In the genomic region with DNA sequence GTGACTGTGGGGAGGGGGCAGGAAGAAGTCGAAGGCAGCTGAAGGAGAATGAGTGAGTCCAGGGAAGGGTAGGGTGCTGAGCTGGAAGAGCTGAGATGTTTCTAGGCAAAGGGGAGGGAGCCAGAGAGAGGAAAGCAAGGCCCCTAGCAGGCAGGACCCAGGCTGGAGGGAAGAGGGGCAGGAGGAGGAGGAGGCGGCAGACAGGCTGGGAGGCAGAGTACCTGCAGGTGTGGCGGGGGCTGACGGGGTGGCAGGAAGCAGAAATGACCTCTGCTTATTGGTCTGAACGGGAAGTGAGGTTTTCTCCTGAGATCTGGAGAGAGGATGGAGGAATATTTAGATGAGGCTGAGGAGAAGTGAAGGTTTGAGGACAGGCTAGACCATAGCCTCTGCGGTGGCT, we compare ENCODE assay signal across 33 cellular contexts. TPM values are rescaled to one million over a fixed set of nuclear protein-coding genes. Genes with fewer than 3 reads are reported as not detected.
"Had no signal": no experiment of that assay in that cellular context is flagged by ENCODE, and none has a peak within 500 bp of the region (broad histone marks: within the 10 kb centered on the region; RNA-seq: fewer than 3 reads in every experiment).

No MANE protein-coding gene starts in this region.

- H3K4me2 ChIP-seq: hepatocyte, smooth muscle cell had no signal

- H3K27me3 ChIP-seq: heart left ventricle, right atrium auricular region, suprapubic skin, transverse colon, vagina had no signal

- H3K36me3 Mint-ChIP-seq: mesothelial cell of epicardium; natural killer cell treated with Interleukin-12 subunit alpha and Interleukin-12 subunit beta and Interleukin-15 and Interleukin-18, amount 100 ng/mL, for 72 hours had no signal

- H3K9me3 ChIP-seq: esophagus muscularis mucosa, gastroesophageal sphincter, heart left ventricle, mucosa of descending colon, neutrophil, prostate gland, right atrium auricular region, suprapubic skin, transverse colon, upper lobe of right lung, vagina had no signal

- H3K79me2 ChIP-seq: hepatocyte, parathyroid adenoma had no signal

- DNase-seq: dermis blood vessel endothelial cell; effector memory CD4-positive, alpha-beta T cell; foreskin keratinocyte; heart left ventricle; kidney; naive B cell; stimulated activated CD4-positive, alpha-beta T cell treated with anti-CD3 and anti-CD28 coated beads, Interleukin-12 subunit alpha, Interleukin-12 subunit beta, amount 100 ng/mL, for 4 hours; stimulated activated CD4-positive, alpha-beta T cell treated with anti-CD3 and anti-CD28 coated beads, Interleukin-1b, Interleukin-23, amount 100 ng/mL, for 48 hours; stimulated activated CD4-positive, alpha-beta T cell treated with anti-CD3 and anti-CD28 coated beads, Interleukin-4, amount 100 ng/mL, for 1 hour; stimulated activated CD8-positive, alpha-beta memory T cell treated with anti-CD3 and anti-CD28 coated beads, Interleukin-4, amount 100 ng/mL, for 48 hours; transverse colon; upper lobe of right lung had no signal

- H3K27ac ChIP-seq: coronary artery, esophagus muscularis mucosa, foreskin keratinocyte, gastroesophageal sphincter, heart left ventricle, hepatocyte, neutrophil, parathyroid adenoma, prostate gland, right atrium auricular region, suprapubic skin, transverse colon, upper lobe of right lung, vagina had no signal

- H2AFZ ChIP-seq: hepatocyte, parathyroid adenoma had no signal

- H3K9me3 Mint-ChIP-seq: memory B cell; natural killer cell treated with Interleukin-12 subunit alpha and Interleukin-12 subunit beta and Interleukin-15 and Interleukin-18, amount 100 ng/mL, for 72 hours; neural crest cell; stimulated activated naive CD8-positive, alpha-beta T cell treated with anti-CD3 and anti-CD28 coated beads, Interleukin-15, Interleukin-2, amounts not matched to agents 100 ng/mL and 50 ng/mL, for 24 hours had no signal

- H3K4me1 Mint-ChIP-seq: memory B cell, naive B cell had no signal

- H3K4me3 Mint-ChIP-seq: memory B cell; mesothelial cell of epicardium; naive B cell; natural killer cell treated with Interleukin-12 subunit alpha and Interleukin-12 subunit beta and Interleukin-15 and Interleukin-18, amount 100 ng/mL, for 72 hours; neural crest cell; stimulated activated naive CD8-positive, alpha-beta T cell treated with anti-CD3 and anti-CD28 coated beads, Interleukin-15, Interleukin-2, amounts not matched to agents 100 ng/mL and 50 ng/mL, for 24 hours had no signal

- H3K4me1 ChIP-seq: esophagus muscularis mucosa, foreskin keratinocyte, gastroesophageal sphincter, parathyroid adenoma, prostate gland, right atrium auricular region, suprapubic skin, transverse colon, upper lobe of right lung, vagina had no signal

- H3K4me3 ChIP-seq: coronary artery, esophagus muscularis mucosa, gastroesophageal sphincter, heart left ventricle, hepatocyte, lung, mucosa of descending colon, prostate gland, right atrium auricular region, smooth muscle cell, suprapubic skin, transverse colon, upper lobe of right lung, vagina had no signal

- H3K9ac ChIP-seq: parathyroid adenoma had no signal

- H3K36me3 ChIP-seq: esophagus muscularis mucosa, gastroesophageal sphincter, heart left ventricle, neutrophil, prostate gland, right atrium auricular region, suprapubic skin, transverse colon, upper lobe of right lung, vagina had no signal

- FAIRE-seq: endothelial cell of umbilical vein, kidney had no signal

- ATAC-seq: foreskin keratinocyte, gastroesophageal sphincter, heart left ventricle, left lobe of liver, mucosa of descending colon, sciatic nerve, upper lobe of right lung had no signal

- H3K27ac Mint-ChIP-seq: memory B cell; mesothelial cell of epicardium; naive B cell; natural killer cell treated with Interleukin-12 subunit alpha and Interleukin-12 subunit beta and Interleukin-15 and Interleukin-18, amount 100 ng/mL, for 72 hours; stimulated activated naive CD8-positive, alpha-beta T cell treated with anti-CD3 and anti-CD28 coated beads, Interleukin-15, Interleukin-2, amounts not matched to agents 100 ng/mL and 50 ng/mL, for 24 hours had no signal

RNA-seq across cellular contexts. Expression of gene EMILIN3, which starts 10.7 kb away (rescaled TPM):
- total RNA-seq: endothelial cell of umbilical vein; natural killer cell treated with Interleukin-12 subunit alpha and Interleukin-12 subunit beta and Interleukin-15 and Interleukin-18, amount 100 ng/mL, for 72 hours; upper lobe of right lung had no signal
